ENCODE assay signal across 12 cellular contexts in the genomic region with DNA sequence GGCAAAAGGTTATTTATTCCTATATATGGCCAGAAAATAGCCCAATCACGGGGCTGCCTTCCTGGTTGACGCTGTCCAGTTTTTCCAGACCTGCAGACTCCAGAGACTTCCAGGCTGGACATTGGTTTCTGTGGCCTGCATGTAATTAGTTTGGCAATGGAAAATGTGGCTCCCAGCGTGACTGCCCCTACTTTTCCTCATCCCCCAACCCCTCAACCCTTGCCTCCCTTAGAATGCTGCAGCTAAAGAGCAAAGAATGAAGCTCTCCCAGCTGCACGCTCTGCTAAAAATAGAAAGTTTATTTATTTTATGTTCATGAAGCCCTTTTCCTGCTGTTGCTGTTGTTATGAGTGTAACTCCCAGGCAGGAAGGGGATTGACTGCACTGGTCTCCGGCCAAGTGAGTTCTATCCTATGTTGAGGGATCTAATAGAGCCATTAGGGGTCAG. TPM values are rescaled to one million over a fixed set of nuclear protein-coding genes. Genes with fewer than 3 reads are reported as not detected.
DNase-seq lines count a peak whose midpoint lies in the region; ATAC-seq, FAIRE-seq and TF ChIP-seq lines count a peak whose summit lies in the region.
"Had no signal": no experiment of that assay in that cellular context is flagged by ENCODE, and none has a peak within 500 bp of the region (broad histone marks: within the 10 kb centered on the region; RNA-seq: fewer than 3 reads in every experiment).

No MANE protein-coding gene starts in this region.

- POLR2A ChIA-PET in A673 (lab: Charles Lee; ENCODE audit: low non-redundant PET) = no interaction called here

- intact Hi-C loops in A673 (cut with micrococcal nuclease; ENCODE audit: unreplicated experiment) = no loop called here

- CTCF ChIA-PET in A673 (lab: Charles Lee) = interaction anchor here (0.6 kb wide), 1 partner anchor 114 kb away, joined by 3 read pairs; no protein-coding TSS in a partner anchor

- DNase-seq in MG63 = peak; percentile 37
- DNase-seq in lung microvascular endothelial cell (ENCODE audit: low read depth in 2 of 2) = peak; percentile 87 to 96
- DNase-seq in thoracic aorta (ENCODE audit: low spot score) = no peak
- DNase-seq in stimulated activated CD4-positive, alpha-beta T cell treated with anti-CD3 and anti-CD28 coated beads, Interleukin-2, amount 100 ng/mL, for 48 hours = no peak
- DNase-seq in A673 (ENCODE audit: low spot score) = no peak
- DNase-seq: KBM-7, NCI-H2171 treated with DMSO at 0.1 percent for 48 hours had no signal

- FAIRE-seq in endometrium (lab: Jason Lieb, UNC) = peak; percentile 12
- FAIRE-seq: GM19239 had no signal

- H3K27ac ChIP-seq in thoracic aorta (peak overlapping the region; percentile 36 to 52), A673 (ENCODE audit: low read depth, low read length, poor library complexity, severe bottlenecking) (no peak overlapping the region)

- no peaks in the 10 kb centered on the region for H3K9me3 ChIP-seq in MG63
- H3K9me3 ChIP-seq in thoracic aorta = no peaks in the 10 kb centered on the region
- H3K9me3 ChIP-seq in A673 (ENCODE audit: low read depth, low read length, poor library complexity, severe bottlenecking) = no peaks in the 10 kb centered on the region

- H3K36me3 ChIP-seq in MG63 (no peaks in the 10 kb centered on the region), thoracic aorta (no peaks in the 10 kb centered on the region), A673 (ENCODE audit: insufficient read depth, low read length, poor library complexity, severe bottlenecking) (no peaks in the 10 kb centered on the region)

- H3K4me1 ChIP-seq in thoracic aorta (ENCODE audit: control insufficient read depth in 1 of 2, low read depth in 2 of 2) (peaks cover 7 to 20% of the 10 kb centered on the region in 2 donors), A673 (ENCODE audit: insufficient read depth, low read length, poor library complexity, severe bottlenecking) (no peaks in the 10 kb centered on the region)

- ATAC-seq in thoracic aorta (ENCODE audit: insufficient number of reproducible peaks, low FRiP score, low read depth) (peak; percentile 18), HG03095 (IDR thresholded peaks at IDR 0.05; ENCODE audit: unreplicated experiment) (no peak), GM19395 (IDR thresholded peaks at IDR 0.05; ENCODE audit: unreplicated experiment) (no peak)
- ATAC-seq: HCT116 had no signal

- no TSS peak for BruUV-seq in A673 (replicated peaks; lab: Mats Ljungman, UMichigan)

- TF ChIP-seq CTCF in thoracic aorta (IDR thresholded peaks at IDR 0.05) = no peak
- TF ChIP-seq CTCF in A673 (conservative IDR thresholded peaks at IDR 0.05; ENCODE audit: low read depth, low read length) = no peak

- H3K4me3 ChIP-seq in MG63 = no peak overlapping the region
- H3K4me3 ChIP-seq in thoracic aorta = no peak overlapping the region
- no peak overlapping the region for H3K4me3 ChIP-seq in A673 (ENCODE audit: low read depth, low read length, poor library complexity, severe bottlenecking)

- H3K27me3 ChIP-seq in MG63 (no peaks in the 10 kb centered on the region), thoracic aorta (replicated peaks; ENCODE audit: insufficient read depth) (no peaks in the 10 kb centered on the region), A673 (replicated peaks; ENCODE audit: insufficient read depth, low read depth, low read length, poor library complexity) (peaks cover 25% of the 10 kb centered on the region)

RNA-seq across cellular contexts. Expression of gene KIAA0040, which starts 8.5 kb away (rescaled TPM):
- total RNA-seq in MG63 (2014; rRNA removed; shearing (Covaris generic); ENCODE audit: low replicate concordance) = 0.66 and 1.2 TPM in 2 replicates
- total RNA-seq in lung microvascular endothelial cell (4.2 and 11.6 TPM in 2 replicates), thoracic aorta (10 to 100 TPM; 20.2 to 93.1 TPM), A673 (2021) (not detected in 2 replicates)

Comparison
In these comparisons a context has a peak if more than half of its experiments do, and no peak if none do; other contexts are left out.
1. DNase-seq: peak in MG63 (single experiment) and lung microvascular endothelial cell (2 of 2); none in thoracic aorta (single experiment), stimulated activated CD4-positive, alpha-beta T cell treated with anti-CD3 and anti-CD28 coated beads, Interleukin-2, amount 100 ng/mL, for 48 hours (0 of 2) and A673 (single experiment).